In the genomic region with DNA sequence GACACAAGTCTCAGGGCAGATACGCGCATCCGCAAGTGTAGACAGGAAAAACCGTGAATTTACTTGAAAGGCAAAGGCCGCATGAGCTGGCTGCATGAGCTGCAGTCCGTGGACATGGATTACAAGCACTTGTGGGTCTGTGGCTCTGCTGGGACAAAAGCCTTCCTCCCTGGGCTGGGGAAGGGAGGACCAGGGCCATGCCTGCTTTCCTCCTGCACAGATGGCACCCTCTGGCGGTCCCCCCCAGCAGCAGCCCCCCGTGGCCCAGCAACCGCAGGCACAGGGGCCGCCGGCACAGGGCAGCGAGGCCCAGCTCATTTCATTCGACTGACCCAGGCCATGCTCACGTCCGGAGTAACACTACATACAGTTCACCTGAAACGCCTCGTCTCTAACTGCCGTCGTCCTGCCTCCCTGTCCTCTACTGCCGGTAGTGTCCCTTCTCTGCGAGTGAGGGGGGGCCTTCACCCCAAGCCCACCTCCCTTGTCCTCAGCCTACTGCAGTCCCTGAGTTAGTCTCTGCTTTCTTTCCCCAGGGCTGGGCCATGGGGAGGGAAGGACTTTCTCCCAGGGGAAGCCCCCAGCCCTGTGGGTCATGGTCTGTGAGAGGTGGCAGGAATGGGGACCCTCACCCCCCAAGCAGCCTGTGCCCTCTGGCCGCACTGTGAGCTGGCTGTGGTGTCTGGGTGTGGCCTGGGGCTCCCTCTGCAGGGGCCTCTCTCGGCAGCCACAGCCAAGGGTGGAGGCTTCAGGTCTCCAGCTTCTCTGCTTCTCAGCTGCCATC, we compare ENCODE assay signal across 8 cellular contexts. TPM values are rescaled to one million over a fixed set of nuclear protein-coding genes. Genes with fewer than 3 reads are reported as not detected.
DNase-seq lines count a peak whose midpoint lies in the region; ATAC-seq and TF ChIP-seq lines count a peak whose summit lies in the region.

No MANE protein-coding gene starts in this region.

- no peak overlapping the region for H2AFZ ChIP-seq in H9 (ENCODE audit: low read length)

- no peaks in the 10 kb centered on the region for H3K9me3 ChIP-seq in H9 (ENCODE audit: control insufficient read depth, low read depth, low read length)

- H3K4me3 Mint-ChIP-seq in H9 (peak overlapping the region; percentile 93 to 98), memory B cell (peak overlapping the region; percentile 94)
- peak overlapping the region; percentile 96 to 97 for H3K4me3 Mint-ChIP-seq in activated T-cell treated with anti-CD3 and anti-CD28 coated beads, Interleukin-2, amount 50 U/mL, for 72 hours

- H3K18ac ChIP-seq in H9 (ENCODE audit: insufficient read length, low read depth, low read length), result no peak overlapping the region

- no peak overlapping the region for H3T11ph ChIP-seq in H9 (ENCODE audit: low read length)

- H3K4me1 ChIP-seq in H9 (ENCODE audit: insufficient read depth, low read length), result 0 out of 2 replicates have a peak, but pooled peaks cover 4% of the 10 kb centered on the region

- H2BK20ac ChIP-seq in H9 (ENCODE audit: low read depth, low read length, poor library complexity, severe bottlenecking), result no peak overlapping the region

- WGBS in H9 (ENCODE audit: extremely low coverage, insufficient read length, low lambda C conversion rate), result no CpG with 5 or more reads among the region's 23 CpGs

- DNase-seq in AG10803 (ENCODE audit: low read depth) (no peak), H9 (no peak), memory B cell (ENCODE audit: low spot score in 2 of 2) (no peak), activated gamma-delta T cell (lab: John Stamatoyannopoulos, UW) (no peak), NCI-H446 treated with DMSO at 0.1 percent for 48 hours (lab: John Stamatoyannopoulos, UW) (no peak), cerebellum (ENCODE audit: low spot score) (no peak)
- peak in 1 of 2 donors; percentile 28 for DNase-seq in activated T-cell treated with anti-CD3 and anti-CD28 coated beads, Interleukin-2, amount 50 U/mL, for 72 hours

- no peak overlapping the region for H2BK5ac ChIP-seq in H9 (ENCODE audit: insufficient read length, low read length)

- H3K27ac Mint-ChIP-seq in H9 (peak overlapping the region in 2 of 3 experiments; percentile 57 to 61; a peak in 3 of 7 replicates), memory B cell (no peak overlapping the region)
- peak overlapping the region; percentile 96 for H3K27ac Mint-ChIP-seq in activated T-cell treated with anti-CD3 and anti-CD28 coated beads, Interleukin-2, amount 50 U/mL, for 72 hours

- no peak overlapping the region for H3K56ac ChIP-seq in H9 (ENCODE audit: insufficient read length, low read depth, low read length)

- H2BK15ac ChIP-seq in H9 (ENCODE audit: low read depth, low read length), result no peak overlapping the region

- no peaks in the 10 kb centered on the region for H3K27me3 ChIP-seq in H9 (ENCODE audit: insufficient read depth, low read length)

- no peak overlapping the region for H3K4ac ChIP-seq in H9 (ENCODE audit: low read depth, low read length)

- peak overlapping the region; percentile 89 for H3K4me3 ChIP-seq in AG10803 (ENCODE audit: low read length)

- TF ChIP-seq CTCF in AG10803 (conservative IDR thresholded peaks at IDR 0.05; ENCODE audit: low read length) (no peak), H9 (conservative IDR thresholded peaks at IDR 0.05) (no peak)

- no peak overlapping the region for H2BK120ac ChIP-seq in H9 (ENCODE audit: low read depth, low read length, poor library complexity, severe bottlenecking)

- peaks cover 8% of the 10 kb centered on the region for H3K79me1 ChIP-seq in H9 (ENCODE audit: insufficient read depth, low read depth, low read length, poor library complexity, severe bottlenecking)

- H3K36me3 Mint-ChIP-seq in H9 (ENCODE audit: insufficient read depth in 1 of 3, low read depth in 3 of 3) (peaks cover 42 to 73% (median 61%) of the 10 kb centered on the region in 3 experiments), memory B cell (peaks cover 23% of the 10 kb centered on the region)
- H3K36me3 Mint-ChIP-seq in activated T-cell treated with anti-CD3 and anti-CD28 coated beads, Interleukin-2, amount 50 U/mL, for 72 hours (ENCODE audit: insufficient read depth in 2 of 2), result peaks cover 5 to 32% of the 10 kb centered on the region in 2 donors

- H4K8ac ChIP-seq in H9 (replicated peaks; ENCODE audit: insufficient read length, low read depth, low read length), result no peak overlapping the region

- H3K4me1 Mint-ChIP-seq in H9 (peaks cover 4 to 17% of the 10 kb centered on the region in 2 experiments), memory B cell (peaks cover 10% of the 10 kb centered on the region)
- peaks cover 45% of the 10 kb centered on the region for H3K4me1 Mint-ChIP-seq in activated T-cell treated with anti-CD3 and anti-CD28 coated beads, Interleukin-2, amount 50 U/mL, for 72 hours (ENCODE audit: low read depth)

- no peak for ATAC-seq in activated T-cell treated with anti-CD3 and anti-CD28 coated beads, Interleukin-2, amount 50 U/mL, for 72 hours (replicated peaks in 1 of 2)
- ATAC-seq in memory B cell (ENCODE audit: low read depth) (no peak), GM21390 (IDR thresholded peaks at IDR 0.05; ENCODE audit: unreplicated experiment) (no peak)

- no peak overlapping the region for H3K27ac ChIP-seq in H9 (ENCODE audit: insufficient read length, low read depth, low read length)

- H3K9me3 Mint-ChIP-seq in H9 (no peaks in the 10 kb centered on the region), memory B cell (no peaks in the 10 kb centered on the region)
- no peaks in the 10 kb centered on the region for H3K9me3 Mint-ChIP-seq in activated T-cell treated with anti-CD3 and anti-CD28 coated beads, Interleukin-2, amount 50 U/mL, for 72 hours

- no peak overlapping the region for H4K5ac ChIP-seq in H9 (ENCODE audit: insufficient read length, low read depth, low read length)

- H4K91ac ChIP-seq in H9 (ENCODE audit: insufficient read length, low read depth, low read length), result no peak overlapping the region

- H3K79me2 ChIP-seq in H9 (ENCODE audit: insufficient read depth, low read length), result peaks cover 8% of the 10 kb centered on the region; the same call in 1 of the 2 replicates

- H3K27me3 Mint-ChIP-seq in H9 (ENCODE audit: low read depth) (no peaks in the 10 kb centered on the region; the same call in 1 of the 2 replicates), memory B cell (no peaks in the 10 kb centered on the region)
- H3K27me3 Mint-ChIP-seq in activated T-cell treated with anti-CD3 and anti-CD28 coated beads, Interleukin-2, amount 50 U/mL, for 72 hours (ENCODE audit: low read depth), result no peaks in the 10 kb centered on the region

- no peak overlapping the region; the same call in 1 of the 2 replicates for H3K14ac ChIP-seq in H9 (ENCODE audit: insufficient read depth, low read length)

- peak overlapping the region; percentile 84 for H3K4me2 ChIP-seq in H9 (ENCODE audit: insufficient read depth, insufficient read length, low read length)

- H3K23me2 ChIP-seq in H9 (ENCODE audit: insufficient read length, low read depth, low read length, poor library complexity, severe bottlenecking), result peaks cover 19% of the 10 kb centered on the region

- no peak overlapping the region for H2BK12ac ChIP-seq in H9 (ENCODE audit: insufficient read length, low read depth, low read length)

- H3K23ac ChIP-seq in H9 (ENCODE audit: insufficient read length, low read depth, low read length), result no peak overlapping the region

- H3K9ac ChIP-seq in H9 (ENCODE audit: extremely low read depth, insufficient read length, low read length), result peak overlapping the region; percentile 33

- no peaks in the 10 kb centered on the region for H4K20me1 ChIP-seq in H9 (ENCODE audit: control insufficient read depth, insufficient read depth, insufficient read length)

- no peak overlapping the region for H2AK5ac ChIP-seq in H9 (ENCODE audit: insufficient read length, low read length)

RNA-seq across cellular contexts. Expression of gene MRPL12, which starts 1.7 kb away (rescaled TPM):
- total RNA-seq in H9 (2021) (140 and 146 TPM in 2 replicates), cerebellum (2.3 TPM)
- 10 to 100 TPM; 49.1 to 64.7 TPM for total RNA-seq in activated T-cell treated with anti-CD3 and anti-CD28 coated beads, Interleukin-2, amount 50 U/mL, for 72 hours

RNA-seq across cellular contexts. Expression of gene SLC25A10, which starts 10.6 kb away (rescaled TPM):
- total RNA-seq in H9 (2021) (28.1 and 30.9 TPM in 2 replicates), cerebellum (11.2 TPM)
- total RNA-seq in activated T-cell treated with anti-CD3 and anti-CD28 coated beads, Interleukin-2, amount 50 U/mL, for 72 hours, result 10 to 100 TPM in 1 of 2 donors, 1 to 10 TPM in 1; 9.2 to 11.3 TPM

RNA-seq across cellular contexts. Expression of gene HGS, which starts 17.7 kb away (rescaled TPM):
- total RNA-seq in H9 (2021) (99.3 and 106 TPM in 2 replicates), cerebellum (40.6 TPM)
- total RNA-seq in activated T-cell treated with anti-CD3 and anti-CD28 coated beads, Interleukin-2, amount 50 U/mL, for 72 hours, result 10 to 100 TPM; 95.5 to 96.0 TPM

RNA-seq across cellular contexts. Expression of gene ARL16, which starts 17.9 kb away (rescaled TPM):
- total RNA-seq in H9 (2021) (55.4 and 58.6 TPM in 2 replicates), cerebellum (29.0 TPM)
- total RNA-seq in activated T-cell treated with anti-CD3 and anti-CD28 coated beads, Interleukin-2, amount 50 U/mL, for 72 hours, result 10 to 100 TPM; 33.0 to 45.3 TPM

RNA-seq across cellular contexts. Expression of gene CCDC137, which starts 34.9 kb away (rescaled TPM):
- total RNA-seq in H9 (2021) (57.5 and 60.8 TPM in 2 replicates), cerebellum (3.3 TPM)
- total RNA-seq in activated T-cell treated with anti-CD3 and anti-CD28 coated beads, Interleukin-2, amount 50 U/mL, for 72 hours, result 10 to 100 TPM; 26.1 to 46.5 TPM

Comparison
In these comparisons a context has a peak if more than half of its experiments do, and no peak if none do; other contexts are left out.
1. RNA of gene MRPL12, which starts 1.7 kb away (total RNA-seq): 140 to 146 TPM in H9 and 49.1 to 64.7 TPM in activated T-cell treated with anti-CD3 and anti-CD28 coated beads, Interleukin-2, amount 50 U/mL, for 72 hours; 2.3 TPM in cerebellum (single experiment); every median in the first group is over 10 times any median in the second.
2. Peak in every context shown above with its lines, with median percentiles within 50 percentile points of each other: H3K4me3 Mint-ChIP-seq.